9 cellular contexts compared by ENCODE assay signal in genomic region chr9:100322954-100323536, GRCh38. TPM values are rescaled to one million over a fixed set of nuclear protein-coding genes. Genes with fewer than 3 reads are reported as not detected.
DNase-seq lines count a peak whose midpoint lies in the region; ATAC-seq and TF ChIP-seq lines count a peak whose summit lies in the region.
"Had no signal": no experiment of that assay in that cellular context is flagged by ENCODE, and none has a peak within 500 bp of the region (broad histone marks: within the 10 kb centered on the region; RNA-seq: fewer than 3 reads in every experiment).

No MANE protein-coding gene starts in this region.

- CTCF ChIA-PET in activated CD8-positive, alpha-beta T cell treated with anti-CD3 and anti-CD28 coated beads for 36 hours (lab: Charles Lee): interaction anchor here (0.8 to 3.1 kb wide), 9 partner anchors 15 to 512 kb away, joined by 3 to 22 read pairs (median 3); partner anchors contain the start of gene TMEFF1

- no peaks in the 10 kb centered on the region for H3K9me3 Mint-ChIP-seq in activated CD8-positive, alpha-beta T cell treated with anti-CD3 and anti-CD28 coated beads for 36 hours
- no peaks in the 10 kb centered on the region for H3K9me3 Mint-ChIP-seq in stimulated activated effector memory CD8-positive, alpha-beta T cell treated with anti-CD3 and anti-CD28 coated beads, Interleukin-12 subunit alpha, Interleukin-12 subunit beta, amount 100 ng/mL, for 72 hours
- H3K9me3 Mint-ChIP-seq: T-helper 1 cell treated with Interleukin-12 subunit alpha and Interleukin-12 subunit beta and Interleukin-4 antibody, amounts not matched to agents 30 μg/mL and 1 μg/mL, for 36 hours had no signal

- no peak overlapping the region for H3K27ac Mint-ChIP-seq in activated CD8-positive, alpha-beta T cell treated with anti-CD3 and anti-CD28 coated beads for 36 hours
- H3K27ac Mint-ChIP-seq in stimulated activated effector memory CD8-positive, alpha-beta T cell treated with anti-CD3 and anti-CD28 coated beads, Interleukin-12 subunit alpha, Interleukin-12 subunit beta, amount 100 ng/mL, for 72 hours: no peak overlapping the region
- H3K27ac Mint-ChIP-seq: T-helper 1 cell treated with Interleukin-12 subunit alpha and Interleukin-12 subunit beta and Interleukin-4 antibody, amounts not matched to agents 30 μg/mL and 1 μg/mL, for 36 hours had no signal

- no peak overlapping the region for H3K27ac ChIP-seq in C4-2B

- H3K27me3 Mint-ChIP-seq in activated CD8-positive, alpha-beta T cell treated with anti-CD3 and anti-CD28 coated beads for 36 hours: no peaks in the 10 kb centered on the region

- peaks cover 40% of the 10 kb centered on the region for H3K36me3 Mint-ChIP-seq in activated CD8-positive, alpha-beta T cell treated with anti-CD3 and anti-CD28 coated beads for 36 hours (ENCODE audit: low read depth)
- peaks cover 89% of the 10 kb centered on the region for H3K36me3 Mint-ChIP-seq in stimulated activated effector memory CD8-positive, alpha-beta T cell treated with anti-CD3 and anti-CD28 coated beads, Interleukin-12 subunit alpha, Interleukin-12 subunit beta, amount 100 ng/mL, for 72 hours

- POLR2A ChIA-PET in activated CD8-positive, alpha-beta T cell treated with anti-CD3 and anti-CD28 coated beads for 36 hours (lab: Charles Lee): no interaction called here

- peaks cover 11% of the 10 kb centered on the region for H3K4me1 Mint-ChIP-seq in activated CD8-positive, alpha-beta T cell treated with anti-CD3 and anti-CD28 coated beads for 36 hours (ENCODE audit: low read depth)
- peaks cover 3% of the 10 kb centered on the region for H3K4me1 Mint-ChIP-seq in stimulated activated effector memory CD8-positive, alpha-beta T cell treated with anti-CD3 and anti-CD28 coated beads, Interleukin-12 subunit alpha, Interleukin-12 subunit beta, amount 100 ng/mL, for 72 hours

- intact Hi-C loops in activated CD8-positive, alpha-beta T cell treated with anti-CD3 and anti-CD28 coated beads for 36 hours (cut with micrococcal nuclease): loop anchor here (10.0 kb wide), 2 partner anchors 272 to 298 kb away; no protein-coding TSS in a partner anchor

- DNase-seq in NCI-H2107 (lab: John Stamatoyannopoulos, UW) (peak; percentile 12), hippocampal formation (lab: John Stamatoyannopoulos, UW) (peak; percentile 15 to 33)
- DNase-seq in activated CD8-positive, alpha-beta T cell treated with anti-CD3 and anti-CD28 coated beads for 36 hours: peak; percentile 63
- DNase-seq in stimulated activated CD4-positive, alpha-beta T cell treated with anti-CD3 and anti-CD28 coated beads, Interleukin-4, amount 100 ng/mL, for 24 hours: peak; percentile 18
- DNase-seq in stimulated activated effector memory CD8-positive, alpha-beta T cell treated with anti-CD3 and anti-CD28 coated beads, Interleukin-12 subunit alpha, Interleukin-12 subunit beta, amount 100 ng/mL, for 72 hours (ENCODE audit: low spot score in 2 of 2): no peak

- peak; percentile 89 for TF ChIP-seq CTCF in C4-2B (conservative IDR thresholded peaks at IDR 0.05)
- TF ChIP-seq CTCF in GM12873 (IDR thresholded peaks at IDR 0.05; ENCODE audit: insufficient read depth, low read depth, low read length, missing control alignments): peak; percentile 65
- TF ChIP-seq CTCF in activated CD8-positive, alpha-beta T cell treated with anti-CD3 and anti-CD28 coated beads for 36 hours (IDR thresholded peaks at IDR 0.05): peak; percentile 74

- ATAC-seq in activated CD8-positive, alpha-beta T cell treated with anti-CD3 and anti-CD28 coated beads for 36 hours: no peak
- no peak for ATAC-seq in HG02840 (IDR thresholded peaks at IDR 0.05; ENCODE audit: low FRiP score, unreplicated experiment)
- no peak for ATAC-seq in stimulated activated effector memory CD8-positive, alpha-beta T cell treated with anti-CD3 and anti-CD28 coated beads, Interleukin-12 subunit alpha, Interleukin-12 subunit beta, amount 100 ng/mL, for 72 hours

- H3K4me3 Mint-ChIP-seq in activated CD8-positive, alpha-beta T cell treated with anti-CD3 and anti-CD28 coated beads for 36 hours: no peak overlapping the region
- no peak overlapping the region for H3K4me3 Mint-ChIP-seq in stimulated activated effector memory CD8-positive, alpha-beta T cell treated with anti-CD3 and anti-CD28 coated beads, Interleukin-12 subunit alpha, Interleukin-12 subunit beta, amount 100 ng/mL, for 72 hours
- H3K4me3 Mint-ChIP-seq: T-helper 1 cell treated with Interleukin-12 subunit alpha and Interleukin-12 subunit beta and Interleukin-4 antibody, amounts not matched to agents 30 μg/mL and 1 μg/mL, for 36 hours had no signal

RNA-seq across cellular contexts. Expression of gene TEX10, which starts 29.7 kb away (rescaled TPM):
- 10 to 100 TPM; 26.6 to 30.2 TPM for total RNA-seq in activated CD8-positive, alpha-beta T cell treated with anti-CD3 and anti-CD28 coated beads for 36 hours

Comparison
In these comparisons a context has a peak if more than half of its experiments do, and no peak if none do; other contexts are left out.
1. DNase-seq: peak in NCI-H2107 (single experiment), activated CD8-positive, alpha-beta T cell treated with anti-CD3 and anti-CD28 coated beads for 36 hours (single experiment), hippocampal formation (2 of 2) and stimulated activated CD4-positive, alpha-beta T cell treated with anti-CD3 and anti-CD28 coated beads, Interleukin-4, amount 100 ng/mL, for 24 hours (single experiment); none in stimulated activated effector memory CD8-positive, alpha-beta T cell treated with anti-CD3 and anti-CD28 coated beads, Interleukin-12 subunit alpha, Interleukin-12 subunit beta, amount 100 ng/mL, for 72 hours (0 of 2).
2. Peak in every context shown above with its lines, with median percentiles within 50 percentile points of each other: CTCF ChIP-seq.